8 cellular contexts compared by ENCODE assay signal in genomic region chr6:154675602-154676088, GRCh38. TPM values are rescaled to one million over a fixed set of nuclear protein-coding genes. Genes with fewer than 3 reads are reported as not detected.
DNase-seq lines count a peak whose midpoint lies in the region; ATAC-seq, FAIRE-seq and TF ChIP-seq lines count a peak whose summit lies in the region.

No MANE protein-coding gene starts in this region.

- H3K36me3 ChIP-seq in lung (ENCODE audit: control insufficient read depth in 2 of 2, insufficient read depth in 2 of 2, low read length in 2 of 2): no peaks in the 10 kb centered on the region

- H3K4me1 ChIP-seq in lung (ENCODE audit: control insufficient read depth in 2 of 2, insufficient read depth in 2 of 2, low read length in 2 of 2): no peaks in the 10 kb centered on the region

- peaks cover 0 to 2% of the 10 kb centered on the region in 2 donors for H3K9me3 ChIP-seq in lung (ENCODE audit: control insufficient read depth in 2 of 2, insufficient read depth in 1 of 2, low read length in 1 of 2)

- H3K27ac ChIP-seq in lung (ENCODE audit: low read depth in 1 of 2, low read length in 1 of 2): no peak overlapping the region

- H3K4me3 ChIP-seq in lung: no peak overlapping the region

- 0 to 1% methylated on average over 4 of the region's 4 CpGs for WGBS in lung, 2 donors

- peak; percentile 99 for FAIRE-seq in D721Med (lab: Jason Lieb, UNC)

- no peaks in the 10 kb centered on the region for H3K27me3 ChIP-seq in lung (ENCODE audit: control insufficient read depth, insufficient read depth)

- TF ChIP-seq CTCF in D721Med (IDR thresholded peaks at IDR 0.05; ENCODE audit: insufficient read depth, missing control alignments) (peak; percentile 100), lung (IDR thresholded peaks at IDR 0.05; ENCODE audit: control extremely low read depth, extremely low read depth) (peak; percentile 99)

- DNase-seq in D721Med (ENCODE audit: insufficient read length, low spot score): peak; percentile 97
- peak; percentile 93 for DNase-seq in HPDE6-E6E7 (ENCODE audit: extremely low spot score)
- peak; percentile 92 for DNase-seq in NCI-H82 treated with DMSO at 0.1 percent for 48 hours (lab: John Stamatoyannopoulos, UW; ENCODE audit: unreplicated experiment)
- DNase-seq in activated CD4-positive, alpha-beta T cell treated with anti-CD3 and anti-CD28 coated beads, Interleukin-2, amount 50 U/mL, for 4 hours: peak; percentile 86 to 89
- peak; percentile 84 for DNase-seq in ecto neural progenitor cell (ENCODE audit: low spot score)
- peak; percentile 90 for DNase-seq in lung (ENCODE audit: low spot score)
- DNase-seq in stimulated activated CD8-positive, alpha-beta memory T cell treated with anti-CD3 and anti-CD28 coated beads, Interleukin-15, amount 100 ng/mL, for 1 hour (ENCODE audit: low read depth): peak; percentile 80

- peak; percentile 100 for ATAC-seq in GM21390 (IDR thresholded peaks at IDR 0.05; ENCODE audit: unreplicated experiment)
- ATAC-seq in lung (ENCODE audit: insufficient read depth, low FRiP score): peak; percentile 97

RNA-seq across cellular contexts. Expression of gene SCAF8, which starts 57.6 kb away (rescaled TPM):
- total RNA-seq in lung: 10 to 100 TPM; 34.5 to 71.9 TPM
- 10 to 100 TPM; 11.2 to 12.6 TPM for polyA plus RNA-seq in lung
